Comparison of ENCODE assay signal across 8 cellular contexts in the genomic region with DNA sequence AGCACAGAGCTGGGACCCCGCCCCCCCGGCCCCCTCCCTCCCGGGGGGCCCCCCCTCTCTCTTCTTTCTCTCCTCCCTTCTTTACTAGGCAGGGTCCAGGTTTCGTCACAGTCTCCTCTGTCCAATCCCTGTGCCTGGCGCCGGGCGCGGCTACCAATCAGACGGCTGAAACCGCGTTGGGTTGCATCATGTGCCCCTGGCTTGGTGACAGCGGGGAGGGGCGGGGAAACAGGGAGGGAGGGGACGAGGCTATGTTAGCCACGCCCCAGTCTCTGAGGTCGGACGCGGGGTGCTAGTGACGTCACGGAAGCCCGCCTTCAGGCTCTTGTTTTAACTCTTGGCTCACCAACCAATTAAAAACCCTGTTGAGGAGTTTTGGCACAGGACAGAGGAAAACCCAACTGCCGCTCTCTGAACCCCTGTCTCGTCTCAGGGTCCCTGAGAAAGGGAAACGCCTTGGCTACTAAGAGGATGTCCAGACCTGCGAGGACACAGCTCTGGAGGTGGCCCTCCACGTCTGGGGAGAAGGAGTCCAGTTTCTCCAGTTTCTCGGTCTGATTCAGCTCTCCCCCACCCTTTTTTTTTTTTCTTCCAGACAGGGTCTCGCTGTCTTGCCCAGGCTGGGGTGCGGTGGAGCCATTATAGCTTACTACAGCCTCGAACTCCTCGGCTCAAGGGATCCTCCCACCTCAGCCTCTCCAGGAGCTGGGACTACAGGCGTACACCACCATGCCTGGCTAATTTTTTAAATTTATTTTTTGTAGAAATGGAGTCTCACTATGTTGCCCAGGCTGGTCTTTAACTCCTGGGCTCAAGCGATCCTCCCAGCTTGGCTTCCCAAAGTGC. TPM values are rescaled to one million over a fixed set of nuclear protein-coding genes. Genes with fewer than 3 reads are reported as not detected.
DNase-seq lines count a peak whose midpoint lies in the region; ATAC-seq and TF ChIP-seq lines count a peak whose summit lies in the region.

No MANE protein-coding gene starts in this region.

- peaks cover 11% of the 10 kb centered on the region for H3K36me3 ChIP-seq in BJ (ENCODE audit: control insufficient read depth, insufficient read depth, low read length)

- DNase-seq in BJ (ENCODE audit: low read depth) (peak; percentile 95), NCI-H69 (lab: John Stamatoyannopoulos, UW) (peak; percentile 100), cortex of kidney (lab: John Stamatoyannopoulos, UW) (peak; percentile 74), left colon (peak; percentile 100)
- DNase-seq in activated CD4-positive, alpha-beta T cell treated with anti-CD3 and anti-CD28 coated beads, Interleukin-2, amount 50 U/mL, for 24 hours (ENCODE audit: low read depth in 1 of 2, low spot score in 1 of 2) = peak; percentile 98
- DNase-seq in stimulated activated CD4-positive, alpha-beta T cell treated with anti-CD3 and anti-CD28 coated beads, Interleukin-1b, Interleukin-23, amount 100 ng/mL, for 24 hours (ENCODE audit: low read depth in 4 of 4, low spot score in 1 of 4) = peak; percentile 96 to 99 (median 98)

- TF ChIP-seq CTCF in BJ (IDR thresholded peaks at IDR 0.05; ENCODE audit: insufficient read depth, low read depth, low read length) = no peak

- intact Hi-C loops in left colon (cut with DNase I, micrococcal nuclease) = no loop called here

- peak overlapping the region; percentile 83 for H3K4me3 ChIP-seq in BJ (ENCODE audit: low read depth, low read length)

- no peaks in the 10 kb centered on the region for H3K27me3 ChIP-seq in BJ (ENCODE audit: control insufficient read depth, insufficient read depth, low read length)

- CTCF ChIA-PET in BJ (lab: Yijun Ruan, JAX) = interaction anchor here (1.1 to 5.3 kb wide), 5 partner anchors 10 to 99 kb away, joined by 3 to 30 read pairs (median 5); a partner anchor contains a TSS

- peak; percentile 70 for ATAC-seq in GM19372 (IDR thresholded peaks at IDR 0.05; ENCODE audit: low read depth, unreplicated experiment)
- peak; percentile 72 for ATAC-seq in HG03520 (IDR thresholded peaks at IDR 0.05; ENCODE audit: unreplicated experiment)
- peak; percentile 75 for ATAC-seq in left colon

- POLR2A ChIA-PET in BJ (lab: Charles Lee) = interaction anchor here (1.6 kb wide), 1 partner anchor 159 kb away, joined by 3 read pairs; no protein-coding TSS in a partner anchor

RNA-seq across cellular contexts. Expression of a gene that starts 0.4 kb away (rescaled TPM):
- 5.6 and 9.1 TPM in 2 replicates for polyA plus RNA-seq in BJ (2011; rRNA removed)
- 3.7 and 3.9 TPM in 2 replicates for polyA minus RNA-seq in BJ (2011; rRNA and poly(A)+ RNA removed)
- total RNA-seq in left colon = 10 to 100 TPM; 15.0 to 16.6 TPM

RNA-seq across cellular contexts. Expression of a gene that starts 4.4 kb away (rescaled TPM):
- polyA plus RNA-seq in BJ (2011; rRNA removed) = 0.91 and 2.3 TPM in 2 replicates
- polyA minus RNA-seq in BJ (2011; rRNA and poly(A)+ RNA removed) = 0.38 and 0.57 TPM in 2 replicates
- total RNA-seq in left colon = 1 to 10 TPM in 1 of 2 donors, under 1 TPM in 1; 0.58 to 2.4 TPM

RNA-seq across cellular contexts. Expression of a gene that starts 5.1 kb away (rescaled TPM):
- polyA plus RNA-seq in BJ (2011; rRNA removed) = 51.8 and 90.6 TPM in 2 replicates
- polyA minus RNA-seq in BJ (2011; rRNA and poly(A)+ RNA removed) = 24.6 and 25.6 TPM in 2 replicates
- total RNA-seq in left colon = 1 to 10 TPM; 1.2 to 4.6 TPM

RNA-seq across cellular contexts. Expression of a gene that starts 18.2 kb away (rescaled TPM):
- 11.4 and 15.1 TPM in 2 replicates for polyA plus RNA-seq in BJ (2011; rRNA removed)
- polyA minus RNA-seq in BJ (2011; rRNA and poly(A)+ RNA removed) = 7.2 and 9.4 TPM in 2 replicates
- 1 to 10 TPM; 4.4 to 7.7 TPM for total RNA-seq in left colon

Comparison
In these comparisons a context has a peak if more than half of its experiments do, and no peak if none do; other contexts are left out.
1. Peak in every context shown above with its lines: DNase-seq, ATAC-seq and H3K4me3 ChIP-seq.